20 cellular contexts compared by ENCODE assay signal in the genomic region with DNA sequence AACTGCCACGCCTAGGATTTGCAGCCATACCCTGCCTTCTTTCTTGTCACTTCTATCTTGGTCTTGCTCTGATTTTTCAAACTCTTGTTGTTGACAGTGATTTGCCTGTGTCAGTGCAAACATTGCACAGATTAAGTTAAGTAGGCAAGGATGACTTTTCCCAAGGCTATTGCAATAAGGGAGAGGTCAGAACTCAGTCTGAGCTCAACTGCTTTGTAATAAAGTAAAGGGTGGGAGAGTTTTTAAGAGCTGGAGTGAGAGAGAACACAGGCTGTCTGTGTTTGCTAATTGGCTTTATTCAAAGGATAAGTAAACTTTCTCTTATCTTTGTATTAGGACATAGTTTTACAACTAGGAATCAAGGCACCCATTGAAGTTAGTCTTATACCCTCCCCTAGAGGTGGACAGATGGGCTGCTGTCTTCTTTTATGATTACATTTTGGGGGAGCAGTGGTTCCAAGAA.
"Had no signal": no experiment of that assay in that cellular context is flagged by ENCODE, and none has a peak within 500 bp of the region (broad histone marks: within the 10 kb centered on the region; RNA-seq: fewer than 3 reads in every experiment).

No MANE protein-coding gene starts in this region.

- DNase-seq: activated CD4-positive, alpha-beta T cell treated with anti-CD3 and anti-CD28 coated beads, Interleukin-2, amount 10 ng/mL, durations not matched to agents 7 days and 5 days; activated CD4-positive, CD25-positive, alpha-beta regulatory T cell; activated CD8-positive, alpha-beta memory T cell treated with anti-CD3 and anti-CD28 coated beads, Interleukin-2, amount 50 U/mL, for 48 hours; activated gamma-delta T cell treated with Interleukin-2 at 50 U/mL for 16 hours; activated T-cell treated with anti-CD3 and anti-CD28 coated beads, Interleukin-2, amount 50 U/mL, for 72 hours; amygdala; body of pancreas; gastrocnemius medialis; islet precursor cell; left lung; natural killer cell; posterior cingulate gyrus; retina; stimulated activated CD4-positive, alpha-beta T cell treated with anti-CD3 and anti-CD28 coated beads, Interleukin-15, amount 100 ng/mL, for 24 hours; stimulated activated CD4-positive, alpha-beta T cell treated with anti-CD3 and anti-CD28 coated beads, Interleukin-4, amount 100 ng/mL, for 24 hours; stimulated activated naive CD4-positive, alpha-beta T cell; SW 1271; trophoblast cell had no signal

- H3K27ac Mint-ChIP-seq: activated CD4-positive, alpha-beta T cell treated with anti-CD3 and anti-CD28 coated beads, Interleukin-2, amount 10 ng/mL, durations not matched to agents 7 days and 5 days; activated naive CD8-positive, alpha-beta T cell; activated T-cell treated with anti-CD3 and anti-CD28 coated beads, Interleukin-2, amount 50 U/mL, for 72 hours; natural killer cell; T-helper 2 cell treated with Interferon-gamma antibody and Interleukin-4, amounts not matched to agents 5 μg/mL and 100 μg/mL, for 36 hours had no signal

- H3K4me3 ChIP-seq: body of pancreas, gastrocnemius medialis, left lung had no signal

- H3K4me3 Mint-ChIP-seq: activated CD4-positive, alpha-beta T cell treated with anti-CD3 and anti-CD28 coated beads, Interleukin-2, amount 10 ng/mL, durations not matched to agents 7 days and 5 days; activated naive CD8-positive, alpha-beta T cell; activated T-cell treated with anti-CD3 and anti-CD28 coated beads, Interleukin-2, amount 50 U/mL, for 72 hours; natural killer cell; T-helper 2 cell treated with Interferon-gamma antibody and Interleukin-4, amounts not matched to agents 5 μg/mL and 100 μg/mL, for 36 hours had no signal

- H3K4me1 Mint-ChIP-seq: activated CD4-positive, alpha-beta T cell treated with anti-CD3 and anti-CD28 coated beads, Interleukin-2, amount 10 ng/mL, durations not matched to agents 7 days and 5 days; natural killer cell had no signal

- H3K27me3 ChIP-seq: body of pancreas, gastrocnemius medialis, left lung had no signal

- H3K9me3 ChIP-seq: body of pancreas, gastrocnemius medialis had no signal

- H3K27ac ChIP-seq: body of pancreas, gastrocnemius medialis, left lung had no signal

- H3K27me3 Mint-ChIP-seq: activated CD4-positive, alpha-beta T cell treated with anti-CD3 and anti-CD28 coated beads, Interleukin-2, amount 10 ng/mL, durations not matched to agents 7 days and 5 days; activated naive CD8-positive, alpha-beta T cell had no signal

- ATAC-seq: activated T-cell treated with anti-CD3 and anti-CD28 coated beads, Interleukin-2, amount 50 U/mL, for 72 hours; body of pancreas; gastrocnemius medialis; left lung; natural killer cell had no signal

- H3K36me3 Mint-ChIP-seq: activated naive CD8-positive, alpha-beta T cell; natural killer cell had no signal

- H3K4me1 ChIP-seq: body of pancreas, gastrocnemius medialis, left lung had no signal

- H3K36me3 ChIP-seq: gastrocnemius medialis, left lung had no signal
